ENCODE assay signal across 14 cellular contexts in the genomic region with DNA sequence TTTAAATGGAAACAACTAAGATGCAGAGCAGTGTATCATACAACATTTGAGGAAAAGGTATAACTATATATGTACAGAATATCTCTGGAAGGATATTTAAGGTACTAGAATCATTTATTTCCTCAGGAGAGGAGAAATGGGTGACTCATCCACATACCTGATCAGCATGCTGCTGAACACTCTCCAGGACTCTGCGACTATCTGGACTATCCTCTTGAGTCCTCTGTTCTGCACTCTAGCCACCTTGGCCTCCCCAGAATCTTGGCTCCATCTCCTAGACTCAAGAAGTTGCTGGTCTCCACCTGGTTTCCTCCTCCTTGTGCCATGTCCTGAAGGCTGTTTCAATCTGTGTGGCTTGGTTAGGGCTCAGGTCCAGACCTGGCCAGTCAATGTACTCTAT. TPM values are rescaled to one million over a fixed set of nuclear protein-coding genes. Genes with fewer than 3 reads are reported as not detected.
A peak's percentile ranks its signal among the peaks of the same experiment; 100 is the strongest.
DNase-seq lines count a peak whose midpoint lies in the region; ATAC-seq and TF ChIP-seq lines count a peak whose summit lies in the region.
"Had no signal": no experiment of that assay in that cellular context is flagged by ENCODE, and none has a peak within 500 bp of the region (broad histone marks: within the 10 kb centered on the region; RNA-seq: fewer than 3 reads in every experiment).

No MANE protein-coding gene starts in this region.

- intact Hi-C loops in MCF 10A (cut with micrococcal nuclease) = no loop called here
- intact Hi-C loops in breast epithelium (cut with DNase I; ENCODE audit: low total_unique reads) = no loop called here
- intact Hi-C loops in body of pancreas (cut with DNase I) = no loop called here

- H3K36me3 ChIP-seq in breast epithelium = peaks cover 5% of the 10 kb centered on the region
- no peaks in the 10 kb centered on the region for H3K36me3 ChIP-seq in RWPE2 (ENCODE audit: low read depth)
- H3K36me3 ChIP-seq in body of pancreas (replicated peaks in 1 of 2; ENCODE audit: insufficient read depth in 1 of 2, low read depth in 2 of 2) = no peaks in the 10 kb centered on the region

- no peak overlapping the region for H3K4me3 Mint-ChIP-seq in MCF 10A (ENCODE audit: unreplicated experiment)
- H3K4me3 Mint-ChIP-seq: B cell; CD4-positive, alpha-beta memory T cell had no signal

- BruUV-seq in MCF 10A (replicated peaks; lab: Mats Ljungman, UMichigan) = no TSS peak

- TF ChIP-seq CTCF in MCF 10A (IDR thresholded peaks at IDR 0.05; ENCODE audit: unreplicated experiment) (no peak), breast epithelium (IDR thresholded peaks at IDR 0.05) (no peak), RWPE2 (IDR thresholded peaks at IDR 0.05; ENCODE audit: poor library complexity, severe bottlenecking) (no peak), body of pancreas (IDR thresholded peaks at IDR 0.05) (no peak)

- no peaks in the 10 kb centered on the region for H3K9me3 Mint-ChIP-seq in MCF 10A (ENCODE audit: unreplicated experiment)

- POLR2A ChIA-PET in MCF 10A (lab: Yijun Ruan, JAX) = no interaction called here

- no peak overlapping the region for H3K27ac Mint-ChIP-seq in MCF 10A (ENCODE audit: low read depth, unreplicated experiment)
- H3K27ac Mint-ChIP-seq: B cell; CD4-positive, alpha-beta memory T cell had no signal

- no peak overlapping the region for H3K27ac ChIP-seq in breast epithelium
- no peak overlapping the region for H3K27ac ChIP-seq in RWPE2 (ENCODE audit: poor library complexity, severe bottlenecking)
- no peak overlapping the region for H3K27ac ChIP-seq in body of pancreas
- H3K27ac ChIP-seq: C4-2B, HL-60 had no signal

- CTCF ChIA-PET in MCF 10A (lab: Yijun Ruan, JAX) = no interaction called here

- H3K27me3 Mint-ChIP-seq in MCF 10A (ENCODE audit: insufficient read depth, unreplicated experiment) = peaks cover 56% of the 10 kb centered on the region

- H3K36me3 Mint-ChIP-seq in MCF 10A (ENCODE audit: insufficient read depth, unreplicated experiment) = no peaks in the 10 kb centered on the region
- H3K36me3 Mint-ChIP-seq: CD4-positive, alpha-beta memory T cell had no signal

- DNase-seq in MCF 10A (ENCODE audit: unreplicated experiment) (peak; percentile 25), breast epithelium (ENCODE audit: low spot score in 2 of 2) (no peak), RWPE2 (ENCODE audit: low spot score) (no peak), islet precursor cell (peak; percentile 42), NCI-H146 (lab: John Stamatoyannopoulos, UW) (no peak), NAMALWA (ENCODE audit: low spot score) (no peak), body of pancreas (no peak)
- DNase-seq: CD4-positive, alpha-beta memory T cell; DND-41; GDM1; HCEC 1CT had no signal

- WGBS in body of pancreas, 2 donors = 89 to 100% methylated on average over 1 of the region's 1 CpG

- ATAC-seq in RWPE2 (ENCODE audit: low read depth) = peak; percentile 73
- ATAC-seq in body of pancreas = no peak

- no peaks in the 10 kb centered on the region for H3K27me3 ChIP-seq in breast epithelium
- peaks cover 86% of the 10 kb centered on the region for H3K27me3 ChIP-seq in RWPE2 (ENCODE audit: insufficient read depth, poor library complexity, severe bottlenecking)
- no peaks in the 10 kb centered on the region for H3K27me3 ChIP-seq in body of pancreas

- H3K4me1 ChIP-seq in breast epithelium (no peaks in the 10 kb centered on the region), RWPE2 (ENCODE audit: insufficient read depth, poor library complexity, severe bottlenecking) (no peaks in the 10 kb centered on the region), body of pancreas (peaks cover 14% of the 10 kb centered on the region)

- H3K9me3 ChIP-seq in breast epithelium (no peaks in the 10 kb centered on the region), RWPE2 (ENCODE audit: severe bottlenecking) (no peaks in the 10 kb centered on the region), body of pancreas (no peaks in the 10 kb centered on the region)

- no peaks in the 10 kb centered on the region for H3K4me1 Mint-ChIP-seq in MCF 10A (ENCODE audit: insufficient read depth, unreplicated experiment)
- H3K4me1 Mint-ChIP-seq: B cell; CD4-positive, alpha-beta memory T cell had no signal

- no peak for TF ChIP-seq POLR2A in breast epithelium (IDR thresholded peaks at IDR 0.05)
- TF ChIP-seq POLR2A in body of pancreas (IDR thresholded peaks at IDR 0.05) = no peak

- H3K4me3 ChIP-seq in breast epithelium = no peak overlapping the region
- H3K4me3 ChIP-seq in RWPE2 (ENCODE audit: severe bottlenecking) = no peak overlapping the region
- no peak overlapping the region for H3K4me3 ChIP-seq in body of pancreas

RNA-seq across cellular contexts. Expression of a gene that starts 8.8 kb away (rescaled TPM):
- total RNA-seq in MCF 10A (2022) = 0.98 and 1.3 TPM in 2 replicates
- total RNA-seq in breast epithelium = 1 to 10 TPM in 1 of 3 donors, under 1 TPM in 2; 0.48 to 2.6 (median 0.66) TPM
- 10 to 100 TPM in 1 of 2 donors, under 1 TPM in 1; 0.33 to 14.8 TPM for total RNA-seq in body of pancreas
- total RNA-seq: B cell; CD4-positive, alpha-beta memory T cell had no signal

RNA-seq across cellular contexts. Expression of a gene that starts 43.7 kb away (rescaled TPM):
- total RNA-seq in MCF 10A (2022) (45.3 and 65.0 TPM in 2 replicates), breast epithelium (10 to 100 TPM; 18.7 to 33.1 (median 30.3) TPM), body of pancreas (10 to 100 TPM in 1 of 2 donors, 1 to 10 TPM in 1; 9.6 to 31.0 TPM)
- total RNA-seq: B cell; CD4-positive, alpha-beta memory T cell had no signal

Comparison
In these comparisons a context has a peak if more than half of its experiments do, and no peak if none do; other contexts are left out.
1. DNase-seq: peak in MCF 10A (single experiment) and islet precursor cell (single experiment); none in breast epithelium (0 of 2), RWPE2 (single experiment), NCI-H146 (single experiment), NAMALWA (single experiment) and body of pancreas (0 of 4).